In genomic region chr10:10881132-10881813, GRCh38 we compare ENCODE assay signal across 19 cellular contexts.
A peak's percentile ranks its signal among the peaks of the same experiment; 100 is the strongest.
DNase-seq lines count a peak whose midpoint lies in the region; ATAC-seq and TF ChIP-seq lines count a peak whose summit lies in the region.
"Had no signal": no experiment of that assay in that cellular context is flagged by ENCODE, and none has a peak within 500 bp of the region (broad histone marks: within the 10 kb centered on the region; RNA-seq: fewer than 3 reads in every experiment).

No MANE protein-coding gene starts in this region.

- no peaks in the 10 kb centered on the region for H3K9me1 ChIP-seq in IMR-90 (ENCODE audit: insufficient read depth, low read length)

- no peak overlapping the region for H2BK20ac ChIP-seq in IMR-90 (ENCODE audit: low read depth, low read length)

- in situ Hi-C loops in IMR-90 (cut with MboI; ENCODE audit: low sequenced_read_pairs): no loop called here

- H2BK5ac ChIP-seq in IMR-90 (ENCODE audit: low read depth, low read length, poor library complexity, severe bottlenecking): no peak overlapping the region

- H3K4me2 ChIP-seq in IMR-90 (ENCODE audit: low read depth, low read length): no peak overlapping the region

- no peak overlapping the region for H3K4ac ChIP-seq in IMR-90 (ENCODE audit: low read depth, low read length)

- H3K18ac ChIP-seq in IMR-90 (ENCODE audit: low read depth, low read length): no peak overlapping the region

- no peaks in the 10 kb centered on the region for H3K36me3 ChIP-seq in IMR-90 (ENCODE audit: control insufficient read depth, insufficient read depth, low read length)
- no peaks in the 10 kb centered on the region for H3K36me3 ChIP-seq in gastroesophageal sphincter
- H3K36me3 ChIP-seq: BE2C; BLaER1 treated with 17β-estradiol and CSF1 and Interleukin-3, amounts not matched to agents 10 nM and 100 nM had no signal

- POLR2A ChIA-PET in IMR-90 (lab: Charles Lee; ENCODE audit: unreplicated experiment): no interaction called here

- TF ChIP-seq CTCF in IMR-90 (conservative IDR thresholded peaks at IDR 0.05; ENCODE audit: low read depth, low read length) (no peak), gastroesophageal sphincter (IDR thresholded peaks at IDR 0.05) (no peak)

- TF ChIP-seq POLR2A in IMR-90 (IDR thresholded peaks at IDR 0.05; ENCODE audit: low read depth, low read length): no peak
- TF ChIP-seq POLR2A in gastroesophageal sphincter (IDR thresholded peaks at IDR 0.05): no peak

- dilution Hi-C loops in IMR-90 (cut with HindIII; ENCODE audit: low sequenced_read_pairs, unreplicated experiment): no loop called here

- H2AFZ ChIP-seq in IMR-90 (replicated peaks; ENCODE audit: low read length, poor library complexity): no peak overlapping the region
- H2AFZ ChIP-seq: GM23248 had no signal

- H3K4me1 ChIP-seq in IMR-90 (ENCODE audit: control insufficient read depth, insufficient read depth, low read length) (no peaks in the 10 kb centered on the region), gastroesophageal sphincter (peaks cover 0 to 9% (median 3%) of the 10 kb centered on the region in 3 donors)
- H3K4me1 ChIP-seq: BE2C had no signal

- WGBS in IMR-90 (ENCODE audit: extremely low coverage in 2 of 2, insufficient read length in 1 of 2), 2 experiments: 80% methylated on average over 1 of the region's 6 CpGs; no CpG with 5 or more reads in 1 of the 2 experiments
- WGBS in gastroesophageal sphincter (ENCODE audit: low coverage in 1 of 2), 2 donors: 77 to 86% methylated on average over 3 to 5 of the region's 6 CpGs

- no peaks in the 10 kb centered on the region for H4K20me1 ChIP-seq in IMR-90 (ENCODE audit: insufficient read depth, low read length)
- H4K20me1 ChIP-seq: BLaER1 treated with 17β-estradiol and CSF1 and Interleukin-3, amounts not matched to agents 10 nM and 100 nM had no signal

- H3K9me3 ChIP-seq in IMR-90 (ENCODE audit: control insufficient read depth, insufficient read depth, low read length): peaks cover 5% of the 10 kb centered on the region; the same call in 1 of the 2 replicates
- no peaks in the 10 kb centered on the region for H3K9me3 ChIP-seq in gastroesophageal sphincter
- H3K9me3 ChIP-seq: BE2C had no signal

- no peak overlapping the region for H2BK120ac ChIP-seq in IMR-90 (ENCODE audit: low read depth, low read length)

- CTCF ChIA-PET in IMR-90 (lab: Yijun Ruan, JAX): no interaction called here

- no peak overlapping the region for H4K5ac ChIP-seq in IMR-90 (ENCODE audit: low read depth, low read length)

- no peak overlapping the region for H2AK5ac ChIP-seq in IMR-90 (ENCODE audit: low read depth, low read length)

- TF ChIP-seq EP300 in gastroesophageal sphincter (IDR thresholded peaks at IDR 0.05): no peak

- no peaks in the 10 kb centered on the region for H3K79me1 ChIP-seq in IMR-90 (ENCODE audit: low read depth in 1 of 2, low read length in 2 of 2)

- no peak overlapping the region for H4K8ac ChIP-seq in IMR-90 (ENCODE audit: low read depth in 2 of 2, low read length in 2 of 2)

- H3K23ac ChIP-seq in IMR-90 (ENCODE audit: low read depth, low read length): no peak overlapping the region

- ATAC-seq in IMR-90 (ENCODE audit: low read depth) (no peak), gastroesophageal sphincter (no peak)
- ATAC-seq: HCT116 had no signal

- H2AK9ac ChIP-seq in IMR-90 (replicated peaks; ENCODE audit: low read depth, low read length, poor library complexity): no peak overlapping the region

- DNase-seq in DMS 273 (lab: John Stamatoyannopoulos, UW; ENCODE audit: unreplicated experiment) (peak; percentile 3), DMS 273 treated with DMSO at 0.1 percent for 48 hours (lab: John Stamatoyannopoulos, UW) (no peak), IMR-90 (no peak), inferior parietal cortex (ENCODE audit: extremely low spot score) (peak; percentile 44), NCI-H510A (lab: John Stamatoyannopoulos, UW) (no peak)
- DNase-seq in activated CD4-positive, alpha-beta T cell treated with anti-CD3 and anti-CD28 coated beads for 48 hours: no peak
- DNase-seq: ACHN; AML-193; BE2C; CD4-positive, alpha-beta T cell; CD8-positive, alpha-beta memory T cell; DMS153; DND-41; GM23248; H9 had no signal

- H2BK15ac ChIP-seq in IMR-90 (ENCODE audit: low read depth, low read length): no peak overlapping the region

- no peak overlapping the region for H3K14ac ChIP-seq in IMR-90 (replicated peaks; ENCODE audit: low read depth, low read length)

- H3K56ac ChIP-seq in IMR-90 (ENCODE audit: extremely low read depth, insufficient read depth, low read length): no peak overlapping the region

- BruUV-seq in IMR-90 (replicated peaks; lab: Mats Ljungman, UMichigan): no TSS peak

- H3K27me3 ChIP-seq in IMR-90 (ENCODE audit: control insufficient read depth, insufficient read depth, low read length) (no peaks in the 10 kb centered on the region), gastroesophageal sphincter (no peaks in the 10 kb centered on the region)
- H3K27me3 ChIP-seq: BE2C; BLaER1 treated with 17β-estradiol and CSF1 and Interleukin-3, amounts not matched to agents 10 nM and 100 nM had no signal

- TF ChIP-seq RAD21 in IMR-90 (IDR thresholded peaks at IDR 0.05; ENCODE audit: low read length): no peak

- H3K4me3 ChIP-seq in IMR-90 (ENCODE audit: insufficient read depth, low read depth, low read length): no peak overlapping the region
- no peak overlapping the region for H3K4me3 ChIP-seq in gastroesophageal sphincter
- H3K4me3 ChIP-seq: BLaER1 treated with 17β-estradiol and CSF1 and Interleukin-3, amounts not matched to agents 10 nM and 100 nM; GM23248 had no signal

- intact Hi-C loops in IMR-90 (cut with micrococcal nuclease): no loop called here

- H4K91ac ChIP-seq in IMR-90 (ENCODE audit: insufficient read depth, low read depth, low read length): no peak overlapping the region

- H3K27ac ChIP-seq in IMR-90 (ENCODE audit: insufficient read depth, low read length) (no peak overlapping the region), gastroesophageal sphincter (no peak overlapping the region)
- H3K27ac ChIP-seq: 22Rv1; BLaER1 treated with 17β-estradiol and CSF1 and Interleukin-3, amounts not matched to agents 10 nM and 100 nM; GM23248 had no signal

- no peak overlapping the region for H3K9ac ChIP-seq in IMR-90 (ENCODE audit: low read depth, low read length)
- H3K9ac ChIP-seq: BLaER1 treated with 17β-estradiol and CSF1 and Interleukin-3, amounts not matched to agents 10 nM and 100 nM; GM23248 had no signal

TF ChIP-seq in IMR-90, 13 proteins besides CTCF, POLR2A, EP300 and RAD21:
- TF ChIP-seq SMC3 (IDR thresholded peaks at IDR 0.05; ENCODE audit: low read depth, low read length) (no peak), MAFK (IDR thresholded peaks at IDR 0.05; ENCODE audit: low read depth, low read length) (peak; percentile 80)
TF ChIP-seq in IMR-90: peak in this region for 1.

Comparison
In these comparisons a context has a peak if more than half of its experiments do, and no peak if none do; other contexts are left out.
1. DNase-seq: peak in DMS 273 (single experiment) and inferior parietal cortex (single experiment); none in DMS 273 treated with DMSO at 0.1 percent for 48 hours (single experiment), IMR-90 (single experiment), NCI-H510A (single experiment) and activated CD4-positive, alpha-beta T cell treated with anti-CD3 and anti-CD28 coated beads for 48 hours (single experiment).